In genomic region chr1:159790237-159790917, GRCh38 we compare ENCODE assay signal across 9 cellular contexts. TPM values are rescaled to one million over a fixed set of nuclear protein-coding genes. Genes with fewer than 3 reads are reported as not detected.
A peak's percentile ranks its signal among the peaks of the same experiment; 100 is the strongest.
DNase-seq lines count a peak whose midpoint lies in the region; ATAC-seq, FAIRE-seq and TF ChIP-seq lines count a peak whose summit lies in the region.
"Had no signal": no experiment of that assay in that cellular context is flagged by ENCODE, and none has a peak within 500 bp of the region (broad histone marks: within the 10 kb centered on the region; RNA-seq: fewer than 3 reads in every experiment).

No MANE protein-coding gene starts in this region.

- H3K4me3 ChIP-seq in A549 (no peak overlapping the region), esophagus squamous epithelium (no peak overlapping the region), small intestine (ENCODE audit: low read depth in 1 of 2, low read length in 2 of 2) (no peak overlapping the region)

- in situ Hi-C loops in G401 (cut with HindIII; ENCODE audit: low sequenced_read_pairs): no loop called here

- peak; percentile 42 to 80; a peak in 4 of 6 replicates for ATAC-seq in A549
- ATAC-seq in esophagus mucosa: no peak
- ATAC-seq in GM18498 (IDR thresholded peaks at IDR 0.05; ENCODE audit: unreplicated experiment): no peak

- TF ChIP-seq CTCF in A549 (IDR thresholded peaks at IDR 0.05): peak; percentile 68
- peak in 5 of 6 experiments; percentile 38 to 60 (median 48) for TF ChIP-seq CTCF in esophagus squamous epithelium (IDR thresholded peaks at IDR 0.05)

- intact Hi-C loops in esophagus squamous epithelium (cut with DNase I): no loop called here

- H3K9me3 ChIP-seq in A549 (no peaks in the 10 kb centered on the region), esophagus squamous epithelium (no peaks in the 10 kb centered on the region), small intestine (ENCODE audit: control insufficient read depth, low read depth) (no peaks in the 10 kb centered on the region)

- DNase-seq in A549 (ENCODE audit: low read depth in 1 of 2, low spot score in 1 of 2) (peak; percentile 36 to 55), G401 (ENCODE audit: low spot score) (peak; percentile 21), NCI-H69 (lab: John Stamatoyannopoulos, UW) (peak; percentile 70), esophagus squamous epithelium (lab: John Stamatoyannopoulos, UW) (no peak), small intestine (peak; percentile 38), NOMO-1 (lab: John Stamatoyannopoulos, UW; ENCODE audit: unreplicated experiment in 2 of 2) (no peak)

- H3K4me2 ChIP-seq in A549: no peak overlapping the region

- CTCF ChIA-PET in A549 (lab: Yijun Ruan, JAX): interaction anchor here (0.8 to 6.0 kb wide), 8 partner anchors 9 to 101 kb away, joined by 3 to 31 read pairs (median 4); partner anchors contain the start of gene DUSP23

- H3K27me3 ChIP-seq in esophagus squamous epithelium (peaks cover 0 to 33% (median 0%) of the 10 kb centered on the region in 4 donors), small intestine (ENCODE audit: control insufficient read depth in 2 of 2, insufficient read depth in 2 of 2, low read length in 2 of 2) (peaks cover 0 to 3% of the 10 kb centered on the region in 2 donors)

- no peak for FAIRE-seq in A549 (lab: Jason Lieb, UNC)
- no peak for FAIRE-seq in small intestine (lab: Jason Lieb, UNC)

- H3K27ac ChIP-seq in A549 (no peak overlapping the region), esophagus squamous epithelium (no peak overlapping the region), small intestine (ENCODE audit: low read depth in 1 of 2, low read length in 1 of 2) (no peak overlapping the region)

- peak; percentile 59 to 69 for TF ChIP-seq RAD21 in A549 (conservative IDR thresholded peaks at IDR 0.05 in 1 of 2, IDR thresholded peaks at IDR 0.05 in 1 of 2)

- no peaks in the 10 kb centered on the region for H3K4me1 ChIP-seq in A549
- peaks cover 0 to 30% (median 16%) of the 10 kb centered on the region in 3 donors for H3K4me1 ChIP-seq in esophagus squamous epithelium
- no peaks in the 10 kb centered on the region for H3K4me1 ChIP-seq in small intestine (ENCODE audit: control insufficient read depth in 2 of 2, insufficient read depth in 1 of 2, low read depth in 1 of 2, low read length in 1 of 2)

- H3K36me3 ChIP-seq in esophagus squamous epithelium: no peaks in the 10 kb centered on the region
- no peaks in the 10 kb centered on the region for H3K36me3 ChIP-seq in small intestine (ENCODE audit: control insufficient read depth in 2 of 2, insufficient read depth in 2 of 2, low read length in 2 of 2)

- 2% methylated on average over 2 of the region's 2 CpGs for WGBS in A549 (ENCODE audit: missing lambda C conversion rate)
- 22 to 24% methylated on average over 2 of the region's 2 CpGs for WGBS in esophagus squamous epithelium, 2 donors
- WGBS in small intestine, 3 donors: 0 to 16% (median 14%) methylated on average over 2 of the region's 2 CpGs

- no peak for TF ChIP-seq POLR2A in A549 (IDR thresholded peaks at IDR 0.05; ENCODE audit: low read length)
- TF ChIP-seq POLR2A in esophagus squamous epithelium (IDR thresholded peaks at IDR 0.05): no peak

- no peak for TF ChIP-seq EP300 in A549 (IDR thresholded peaks at IDR 0.05)

- POLR2A ChIA-PET in A549 (lab: Yijun Ruan, JAX): no interaction called here

TF ChIP-seq in A549, 52 proteins besides CTCF, POLR2A, EP300 and RAD21:
- TF ChIP-seq CEBPB (IDR thresholded peaks at IDR 0.05): no peak
- TF ChIP-seq FOSB (CRISPR knock-in tag; IDR thresholded peaks at IDR 0.05): no peak
- TF ChIP-seq ESRRA (IDR thresholded peaks at IDR 0.05; ENCODE audit: borderline replicate concordance, low read length): no peak
- TF ChIP-seq USF2 (IDR thresholded peaks at IDR 0.05): peak; percentile 55
- TF ChIP-seq MAX (IDR thresholded peaks at IDR 0.05): peak; percentile 27; the same call in 1 of the 2 replicates
- peak; percentile 40; the same call in 1 of the 3 replicates for TF ChIP-seq SMC3 (IDR thresholded peaks at IDR 0.05)

RNA-seq across cellular contexts. Expression of gene DUSP23, which starts 9.6 kb away (rescaled TPM):
- polyA plus RNA-seq in A549 (2011; rRNA removed) (32.3 and 35.2 TPM in 2 replicates), A549 (2017; fragmentation: RNase III; extraction: RNeasy Plus Mini Kit Qiagen cat#74134 plus additional on column Dnase treatment) (56.7 to 60.1 TPM (median 57.0 TPM) in 3 replicates), small intestine (100 to 1,000 TPM in 1 of 3 donors, 10 to 100 TPM in 2; 83.5 to 128 (median 87.2) TPM)
- polyA plus RNA-seq in A549 (2012; cell fraction: cytosol; rRNA removed): 101 and 116 TPM in 2 replicates
- polyA plus RNA-seq in A549 (2012; cell fraction: nucleus; rRNA removed): 57.3 and 78.1 TPM in 2 replicates
- polyA minus RNA-seq in A549 (2011; rRNA and poly(A)+ RNA removed): 10.8 and 11.5 TPM in 2 replicates
- 35.0 and 59.7 TPM in 2 replicates for total RNA-seq in G401 (2014; rRNA removed; shearing (Covaris generic))
- total RNA-seq in esophagus squamous epithelium (100 to 1,000 TPM in 1 of 4 donors, 10 to 100 TPM in 3; 65.2 to 103 (median 91.3) TPM), esophagus mucosa (62.4 TPM)

RNA-seq across cellular contexts. Expression of gene FCRL6, which starts 11.8 kb away (rescaled TPM):
- polyA plus RNA-seq in A549 (2011; rRNA removed): not detected in 2 replicates
- not detected in 2 replicates for polyA plus RNA-seq in A549 (2012; cell fraction: cytosol; rRNA removed)
- polyA plus RNA-seq in A549 (2012; cell fraction: nucleus; rRNA removed): 0.07 TPM in 1 of 2 replicates, not detected in the other
- not detected in 3 replicates for polyA plus RNA-seq in A549 (2017; fragmentation: RNase III; extraction: RNeasy Plus Mini Kit Qiagen cat#74134 plus additional on column Dnase treatment)
- polyA minus RNA-seq in A549 (2011; rRNA and poly(A)+ RNA removed): not detected in 2 replicates
- not detected in 2 replicates for total RNA-seq in G401 (2014; rRNA removed; shearing (Covaris generic))
- under 1 TPM in 1 of 4 donors, not detected in 3; 0.76 TPM for total RNA-seq in esophagus squamous epithelium
- polyA plus RNA-seq in small intestine: under 1 TPM in 2 of 3 donors, not detected in 1; 0.40 to 0.81 TPM
- total RNA-seq in esophagus mucosa: not detected
- total RNA-seq: dermis microvascular lymphatic vessel endothelial cell had no signal

RNA-seq across cellular contexts. Expression of gene SLAMF8, which starts 36.3 kb away (rescaled TPM):
- polyA plus RNA-seq in A549 (2011; rRNA removed) (not detected in 2 replicates), A549 (2017; fragmentation: RNase III; extraction: RNeasy Plus Mini Kit Qiagen cat#74134 plus additional on column Dnase treatment) (0.07 TPM in 1 of 3 replicates, not detected in the others), small intestine (1 to 10 TPM in 2 of 3 donors, under 1 TPM in 1; 0.89 to 4.6 (median 4.4) TPM)
- polyA plus RNA-seq in A549 (2012; cell fraction: cytosol; rRNA removed): not detected in 2 replicates
- not detected in 2 replicates for polyA plus RNA-seq in A549 (2012; cell fraction: nucleus; rRNA removed)
- polyA minus RNA-seq in A549 (2011; rRNA and poly(A)+ RNA removed): not detected in 2 replicates
- not detected in 2 replicates for total RNA-seq in G401 (2014; rRNA removed; shearing (Covaris generic))
- total RNA-seq in esophagus squamous epithelium (1 to 10 TPM in 2 of 4 donors, under 1 TPM in 2; 0.49 to 9.0 (median 3.1) TPM), esophagus mucosa (0.80 TPM)
- total RNA-seq: dermis microvascular lymphatic vessel endothelial cell had no signal

Comparison
In these comparisons a context has a peak if more than half of its experiments do, and no peak if none do; other contexts are left out.
1. ATAC-seq: peak in A549 (2 of 2); none in esophagus mucosa (single experiment) and GM18498 (single experiment).
2. DNase-seq: peak in A549 (2 of 2), G401 (single experiment), NCI-H69 (single experiment) and small intestine (single experiment); none in esophagus squamous epithelium (single experiment) and NOMO-1 (0 of 2).